ENCODE assay signal across 4 cellular contexts in genomic region chr10:73711683-73712082, GRCh38. TPM values are rescaled to one million over a fixed set of nuclear protein-coding genes. Genes with fewer than 3 reads are reported as not detected.
"Had no signal": no experiment of that assay in that cellular context is flagged by ENCODE, and none has a peak within 500 bp of the region (broad histone marks: within the 10 kb centered on the region; RNA-seq: fewer than 3 reads in every experiment).

No MANE protein-coding gene starts in this region.

RNA-seq across cellular contexts. Expression of gene SYNPO2L, which starts 55.9 kb away (rescaled TPM):
- total RNA-seq: HT-29, MCF 10A, OCI-LY7, PC-3 had no signal
